Comparison of ENCODE assay signal across 29 cellular contexts in genomic region chr10:131733596-131733995, GRCh38.
"Had no signal": no experiment of that assay in that cellular context is flagged by ENCODE, and none has a peak within 500 bp of the region (broad histone marks: within the 10 kb centered on the region; RNA-seq: fewer than 3 reads in every experiment).

No MANE protein-coding gene starts in this region.

- ATAC-seq: activated CD8-positive, alpha-beta T cell treated with anti-CD3 and anti-CD28 coated beads for 36 hours; foreskin keratinocyte; heart right ventricle; left lung; mucosa of descending colon; WTC11 had no signal

- H3K27ac ChIP-seq: esophagus muscularis mucosa, foreskin keratinocyte, heart right ventricle, left lung, ovary, prostate gland, SK-N-MC, tibial nerve had no signal

- H3K27me3 Mint-ChIP-seq: activated CD8-positive, alpha-beta T cell treated with anti-CD3 and anti-CD28 coated beads for 36 hours had no signal

- H3K36me3 ChIP-seq: esophagus muscularis mucosa, heart right ventricle, left lung, ovary, prostate gland, tibial nerve had no signal

- H3K4me3 ChIP-seq: esophagus muscularis mucosa, heart right ventricle, left lung, lung, mucosa of descending colon, ovary, prostate gland, SK-N-MC, smooth muscle cell, tibial nerve had no signal

- H3K9me3 Mint-ChIP-seq: activated T-helper 1 cell treated with anti-CD3 and anti-CD28 coated beads, Interleukin-12 subunit alpha, Interleukin-12 subunit beta, Interleukin-2, Interleukin-4 antibody, amounts not matched to agents 30 ng/mL and 10 ng/mL and 1 ng/mL, durations not matched to agents 14 hours and 24 hours and 36 hours had no signal

- DNase-seq: activated CD4-positive, alpha-beta T cell treated with anti-CD3 and anti-CD28 coated beads for 1 hour; activated CD4-positive, alpha-beta T cell treated with anti-CD3 and anti-CD28 coated beads, Interleukin-2, amount 50 U/mL, for 1 hour; activated CD8-positive, alpha-beta T cell treated with anti-CD3 and anti-CD28 coated beads for 36 hours; activated gamma-delta T cell treated with Interleukin-2 at 50 U/mL for 16 hours; activated naive CD4-positive, alpha-beta T cell treated with anti-CD3 and anti-CD28 coated beads, Interleukin-2, amount 50 U/mL, for 16 hours; activated T-cell treated with anti-CD3 and anti-CD28 coated beads, Interleukin-2, amount 50 U/mL, for 1 hour; amniotic stem cell; central memory CD4-positive, alpha-beta T cell; foreskin keratinocyte; heart right ventricle; mesendoderm; mucosa of descending colon; nephron progenitor cell; retina; stimulated activated CD4-positive, alpha-beta T cell treated with anti-CD3 and anti-CD28 coated beads, Interleukin-15, amount 100 ng/mL, for 24 hours; stimulated activated CD4-positive, alpha-beta T cell treated with anti-CD3 and anti-CD28 coated beads, Interleukin-2, amount 100 ng/mL, for 24 hours; stimulated activated naive CD4-positive, alpha-beta T cell; T-helper 2 cell had no signal

- H3K9me3 ChIP-seq: mucosa of descending colon, ovary, prostate gland had no signal

- H3K27ac Mint-ChIP-seq: activated CD8-positive, alpha-beta T cell treated with anti-CD3 and anti-CD28 coated beads for 36 hours; activated T-helper 1 cell treated with anti-CD3 and anti-CD28 coated beads, Interleukin-12 subunit alpha, Interleukin-12 subunit beta, Interleukin-2, Interleukin-4 antibody, amounts not matched to agents 30 ng/mL and 10 ng/mL and 1 ng/mL, durations not matched to agents 14 hours and 24 hours and 36 hours; dendritic cell treated with granulocyte-macrophage colony-stimulating factor and Interleukin-4, amounts not matched to agents 40 ng/mL and 50 ng/mL, for 4 days; nephron progenitor cell; WTC11 had no signal

- H3K4me2 ChIP-seq: smooth muscle cell had no signal

- H3K4me1 ChIP-seq: esophagus muscularis mucosa, foreskin keratinocyte, heart right ventricle, left lung, prostate gland had no signal

- H3K27me3 ChIP-seq: foreskin keratinocyte, ovary, tibial nerve had no signal

- H3K4me3 Mint-ChIP-seq: activated CD8-positive, alpha-beta T cell treated with anti-CD3 and anti-CD28 coated beads for 36 hours; activated T-helper 1 cell treated with anti-CD3 and anti-CD28 coated beads, Interleukin-12 subunit alpha, Interleukin-12 subunit beta, Interleukin-2, Interleukin-4 antibody, amounts not matched to agents 30 ng/mL and 10 ng/mL and 1 ng/mL, durations not matched to agents 14 hours and 24 hours and 36 hours; dendritic cell treated with granulocyte-macrophage colony-stimulating factor and Interleukin-4, amounts not matched to agents 40 ng/mL and 50 ng/mL, for 4 days; nephron progenitor cell; WTC11 had no signal
